Comparison of ENCODE assay signal across 20 cellular contexts in genomic region chr10:102235598-102235920, GRCh38. TPM values are rescaled to one million over a fixed set of nuclear protein-coding genes. Genes with fewer than 3 reads are reported as not detected.
DNase-seq lines count a peak whose midpoint lies in the region; ATAC-seq, FAIRE-seq and TF ChIP-seq lines count a peak whose summit lies in the region.
"Had no signal": no experiment of that assay in that cellular context is flagged by ENCODE, and none has a peak within 500 bp of the region (broad histone marks: within the 10 kb centered on the region; RNA-seq: fewer than 3 reads in every experiment).

No MANE protein-coding gene starts in this region.

- ATAC-seq in K562 (no peak), pancreas (no peak), HG03442 (IDR thresholded peaks at IDR 0.05; ENCODE audit: unreplicated experiment) (no peak)

- H2AFZ ChIP-seq in K562 (ENCODE audit: low read depth, low read length) (no peak overlapping the region), osteoblast (ENCODE audit: low read length) (no peak overlapping the region)

- H3K27me3 Mint-ChIP-seq in Calu3 (ENCODE audit: unreplicated experiment), result peaks cover 49% of the 10 kb centered on the region

- no peak for TF ChIP-seq POLR2A in K562 (conservative IDR thresholded peaks at IDR 0.05)

- H3K4me1 ChIP-seq in K562 (replicated peaks in 1 of 2; ENCODE audit: control insufficient read depth in 2 of 2, insufficient read depth in 2 of 2, low read length in 2 of 2) (peaks cover 4 to 19% of the 10 kb centered on the region in 2 experiments; a peak in 3 of 5 replicates), osteoblast (ENCODE audit: insufficient read depth, low read length) (peaks cover 3% of the 10 kb centered on the region), pancreas (peaks cover 0 to 9% (median 0%) of the 10 kb centered on the region in 3 donors)
- H3K4me1 ChIP-seq: HAP-1 had no signal

- no peak for TF ChIP-seq CTCF in Calu3 (IDR thresholded peaks at IDR 0.05; ENCODE audit: unreplicated experiment)
- no peak for TF ChIP-seq CTCF in K562 (IDR thresholded peaks at IDR 0.05 in 2 of 3, conservative IDR thresholded peaks at IDR 0.05 in 1 of 3; ENCODE audit: insufficient read depth in 2 of 3, low read depth in 1 of 3, low read length in 3 of 3)
- no peak for TF ChIP-seq CTCF in osteoblast (IDR thresholded peaks at IDR 0.05; ENCODE audit: extremely low read depth, low read depth, low read length)
- TF ChIP-seq CTCF in pancreas (IDR thresholded peaks at IDR 0.05), result no peak

- TF ChIP-seq RAD21 in K562 (CRISPR knock-in tag; conservative IDR thresholded peaks at IDR 0.05 in 1 of 2, IDR thresholded peaks at IDR 0.05 in 1 of 2), result no peak

- H3K27me3 ChIP-seq in K562 (ENCODE audit: control insufficient read depth in 2 of 2, insufficient read depth in 2 of 2, low read length in 2 of 2) (peaks cover 0 to 3% of the 10 kb centered on the region in 2 experiments; a peak in 1 of 5 replicates), osteoblast (ENCODE audit: insufficient read depth, low read length) (peaks cover 7% of the 10 kb centered on the region), pancreas (no peaks in the 10 kb centered on the region)

- H3K4me3 ChIP-seq in K562, result no peak overlapping the region
- no peak overlapping the region for H3K4me3 ChIP-seq in osteoblast (ENCODE audit: insufficient read depth, low read length)
- H3K4me3 ChIP-seq in pancreas, result no peak overlapping the region
- H3K4me3 ChIP-seq: colonic mucosa, HAP-1 had no signal

- 0 out of 4 replicates have a peak overlapping the region, but pooled peaks of 1 of the 2 experiments have one; percentile 26 for H3K9ac ChIP-seq in K562 (ENCODE audit: insufficient read depth in 1 of 2, low read depth in 2 of 2, low read length in 2 of 2)

- no peaks in the 10 kb centered on the region for H3K79me2 ChIP-seq in K562 (ENCODE audit: control insufficient read depth, insufficient read depth, low read length)
- H3K79me2 ChIP-seq in osteoblast (ENCODE audit: insufficient read depth, low read length), result no peaks in the 10 kb centered on the region

- CTCF ChIA-PET in Calu3 (lab: Charles Lee), result interaction anchor here (0.6 to 1.6 kb wide), 4 partner anchors 66 to 121 kb away, joined by 3 to 8 read pairs (median 6); no protein-coding TSS in a partner anchor
- CTCF ChIA-PET in K562 (lab: Yijun Ruan, JAX; ENCODE audit: low intra/inter-chr PET ratio), result no interaction called here

- H3K36me3 Mint-ChIP-seq in Calu3 (ENCODE audit: insufficient read depth, unreplicated experiment), result peaks cover 12% of the 10 kb centered on the region

- H3K36me3 ChIP-seq in K562 (ENCODE audit: control insufficient read depth, insufficient read depth, low read length) (no peaks in the 10 kb centered on the region), osteoblast (ENCODE audit: insufficient read depth, low read length) (no peaks in the 10 kb centered on the region), pancreas (no peaks in the 10 kb centered on the region)
- H3K36me3 ChIP-seq: colonic mucosa, HAP-1 had no signal

- intact Hi-C loops in Calu3 (cut with micrococcal nuclease; ENCODE audit: unreplicated experiment) (no loop called here), K562 (cut with micrococcal nuclease) (no loop called here), pancreas (cut with DNase I) (loop anchor here in 1 of 3 donors (10.0 kb wide), 1 partner anchor 49 kb away; no protein-coding TSS in a partner anchor)

- POLR2A ChIA-PET in K562 (lab: Yijun Ruan, JAX), result interaction anchor here (0.6 kb wide), 1 partner anchor 91 kb away, joined by 4 read pairs; no protein-coding TSS in a partner anchor

- H3K4me3 Mint-ChIP-seq in Calu3 (ENCODE audit: low read depth, unreplicated experiment), result no peak overlapping the region
- H3K4me3 Mint-ChIP-seq: nephron progenitor cell had no signal

- H3K27ac Mint-ChIP-seq in Calu3 (ENCODE audit: unreplicated experiment), result peak overlapping the region; percentile 6
- H3K27ac Mint-ChIP-seq: nephron progenitor cell had no signal

- H3K4me1 Mint-ChIP-seq in Calu3 (ENCODE audit: low read depth, unreplicated experiment), result peaks cover 7% of the 10 kb centered on the region

- H3K9me3 Mint-ChIP-seq in Calu3 (ENCODE audit: low read depth, unreplicated experiment), result no peaks in the 10 kb centered on the region
- H3K9me3 Mint-ChIP-seq: nephron progenitor cell had no signal

- FAIRE-seq in K562 (lab: Jason Lieb, UNC) (no peak), pancreas (lab: Jason Lieb, UNC) (no peak)

- H3K4me2 ChIP-seq in K562 (ENCODE audit: insufficient read depth, low read length) (no peak overlapping the region), osteoblast (ENCODE audit: insufficient read depth, low read length) (no peak overlapping the region)

- no peak for DNase-seq in Calu3
- peak; percentile 56 for DNase-seq in HT-29 (ENCODE audit: low spot score)
- no peak for DNase-seq in K562 (ENCODE audit: extremely low read depth in 1 of 4, low spot score in 3 of 4)
- DNase-seq in osteoblast (ENCODE audit: insufficient read length, low spot score, missing footprints), result peak; percentile 89
- no peak for DNase-seq in NCI-H82 (lab: John Stamatoyannopoulos, UW)
- no peak for DNase-seq in pancreas
- DNase-seq in NCI-H524 (lab: John Stamatoyannopoulos, UW), result no peak
- DNase-seq: activated CD4-positive, alpha-beta T cell treated with anti-CD3 and anti-CD28 coated beads for 1 hour; activated naive CD4-positive, alpha-beta T cell; aorta; colonic mucosa; COR-L47; KG1; NCI-H1417 treated with DMSO at 0.1 percent for 48 hours; NCI-H345; nephron progenitor cell; NK-92 treated with Interleukin-12 subunit alpha and Interleukin-12 subunit beta, amount 100 ng/mL, for 24 hours; T-helper 2 cell had no signal

- H3K27ac ChIP-seq in K562 (ENCODE audit: extremely low read depth, low read depth, low read length) (no peak overlapping the region), osteoblast (ENCODE audit: low read depth, low read length) (no peak overlapping the region), pancreas (no peak overlapping the region)
- H3K27ac ChIP-seq: colonic mucosa had no signal

- in situ Hi-C loops in K562 (cut with MboI), result loop anchor here (25.0 kb wide), 1 partner anchor 352 kb away; no protein-coding TSS in a partner anchor

- no TSS peak for BruUV-seq in Calu3 (replicated peaks; lab: Mats Ljungman, UMichigan)
- BruUV-seq in K562 (replicated peaks; lab: Mats Ljungman, UMichigan), result no TSS peak

- H3K9me3 ChIP-seq in K562 (replicated peaks; ENCODE audit: control insufficient read depth, insufficient read depth, low read depth, low read length), result no peaks in the 10 kb centered on the region
- no peaks in the 10 kb centered on the region for H3K9me3 ChIP-seq in osteoblast (ENCODE audit: low read depth, low read length)
- no peaks in the 10 kb centered on the region for H3K9me3 ChIP-seq in pancreas
- H3K9me3 ChIP-seq: colonic mucosa, HAP-1 had no signal

- H3K9me1 ChIP-seq in K562 (ENCODE audit: control insufficient read depth, insufficient read depth, low read length), result no peaks in the 10 kb centered on the region

- WGBS in K562 (ENCODE audit: insufficient coverage, low coverage, missing lambda C conversion rate), result 83% methylated on average over 1 of the region's 1 CpG
- WGBS in pancreas, 2 donors, result 91 to 93% methylated on average over 1 of the region's 1 CpG

- no peaks in the 10 kb centered on the region for H4K20me1 ChIP-seq in K562 (replicated peaks; ENCODE audit: control insufficient read depth, insufficient read depth, low read length)
- no peaks in the 10 kb centered on the region for H4K20me1 ChIP-seq in osteoblast (ENCODE audit: insufficient read depth, low read length)

- TF ChIP-seq EP300 in K562 (IDR thresholded peaks at IDR 0.05; ENCODE audit: low read length), result no peak

RNA-seq across cellular contexts. Expression of gene PITX3, which starts 5.8 kb away (rescaled TPM):
- not detected in 2 replicates for total RNA-seq in Calu3 (2022)
- total RNA-seq in HT-29 (2014; rRNA removed; shearing (Covaris generic)), result not detected in 2 replicates
- total RNA-seq in K562 (2011; cell fraction: chromatin; rRNA removed; ENCODE audit: low replicate concordance), result not detected in 2 replicates
- total RNA-seq in K562 (2011; cell fraction: nucleolus; rRNA removed), result 0.17 and 0.53 TPM in 2 replicates
- total RNA-seq in K562 (2011; cell fraction: nucleoplasm; rRNA removed), result not detected in 2 replicates
- 0.37 and 0.95 TPM in 2 replicates for total RNA-seq in K562 (2014; rRNA removed)
- not detected in 2 replicates for total RNA-seq in K562 (2014; rRNA removed; fragmentation: Illumina TruSeq; extraction: Trizol)
- total RNA-seq in K562 (2015; rRNA removed; fragmentation: Illumina TruSeq; extraction: Trizol), result not detected in 2 replicates
- 0.56 and 0.98 TPM in 2 replicates for total RNA-seq in K562 (2021)
- not detected in 2 replicates for polyA plus RNA-seq in K562 (2011; rRNA removed)
- 0.12 and 0.60 TPM in 2 replicates for polyA plus RNA-seq in K562 (2011; cell fraction: cytosol; rRNA removed)
- 0.10 and 0.11 TPM in 2 replicates for polyA plus RNA-seq in K562 (2011; cell fraction: nucleus; rRNA removed)
- 0.07 TPM in 1 of 2 replicates, not detected in the other for polyA plus RNA-seq in K562 (2012)
- 0.11 TPM in 1 of 2 replicates, not detected in the other for polyA plus RNA-seq in K562 (2014; fragmentation: Illumina TruSeq; extraction: Trizol)
- not detected for polyA plus RNA-seq in K562 (2014; fragmentation: Nextera tagmentation; extraction: Ambion mirVana)
- 0.30 and 0.32 TPM in 2 replicates for polyA plus RNA-seq in K562 (2014; rRNA removed)
- polyA minus RNA-seq in K562 (2011; rRNA and poly(A)+ RNA removed), result not detected in 2 replicates
- polyA minus RNA-seq in K562 (2011; cell fraction: cytosol; rRNA and poly(A)+ RNA removed), result not detected in 2 replicates
- not detected in 2 replicates for polyA minus RNA-seq in K562 (2011; cell fraction: nucleus; rRNA and poly(A)+ RNA removed)
- total RNA-seq in osteoblast, result under 0.01 TPM in 1 of 2 replicates, not detected in the other
- total RNA-seq in pancreas, result not detected
- not detected for polyA plus RNA-seq in pancreas
- total RNA-seq: aorta, colonic mucosa had no signal

RNA-seq across cellular contexts. Expression of gene ELOVL3, which starts 9.5 kb away (rescaled TPM):
- total RNA-seq in Calu3 (2022), result 0.27 and 0.35 TPM in 2 replicates
- total RNA-seq in HT-29 (2014; rRNA removed; shearing (Covaris generic)), result 0.15 and 0.16 TPM in 2 replicates
- total RNA-seq in K562 (2011; cell fraction: chromatin; rRNA removed; ENCODE audit: low replicate concordance), result 0.32 and 1.4 TPM in 2 replicates
- total RNA-seq in K562 (2011; cell fraction: nucleolus; rRNA removed), result 1.5 and 1.6 TPM in 2 replicates
- 1.6 and 2.0 TPM in 2 replicates for total RNA-seq in K562 (2011; cell fraction: nucleoplasm; rRNA removed)
- 0.32 and 1.3 TPM in 2 replicates for total RNA-seq in K562 (2014; rRNA removed)
- total RNA-seq in K562 (2014; rRNA removed; fragmentation: Illumina TruSeq; extraction: Trizol), result 0.87 and 1.3 TPM in 2 replicates
- 0.75 and 0.87 TPM in 2 replicates for total RNA-seq in K562 (2015; rRNA removed; fragmentation: Illumina TruSeq; extraction: Trizol)
- total RNA-seq in K562 (2021), result 0.86 and 1.2 TPM in 2 replicates
- polyA plus RNA-seq in K562 (2011; rRNA removed), result 1.9 and 3.0 TPM in 2 replicates
- polyA plus RNA-seq in K562 (2011; cell fraction: cytosol; rRNA removed), result 2.1 and 2.9 TPM in 2 replicates
- polyA plus RNA-seq in K562 (2011; cell fraction: nucleus; rRNA removed), result 0.69 and 1.2 TPM in 2 replicates
- 0.47 and 0.51 TPM in 2 replicates for polyA plus RNA-seq in K562 (2012)
- polyA plus RNA-seq in K562 (2014; fragmentation: Illumina TruSeq; extraction: Trizol), result 1.3 and 1.5 TPM in 2 replicates
- 1 to 10 TPM; 2.5 to 3.3 TPM for polyA plus RNA-seq in K562 (2014; fragmentation: Nextera tagmentation; extraction: Ambion mirVana)
- 0.86 and 1.3 TPM in 2 replicates for polyA plus RNA-seq in K562 (2014; rRNA removed)
- polyA minus RNA-seq in K562 (2011; rRNA and poly(A)+ RNA removed), result 0.84 and 1.1 TPM in 2 replicates
- polyA minus RNA-seq in K562 (2011; cell fraction: cytosol; rRNA and poly(A)+ RNA removed), result not detected in 2 replicates
- polyA minus RNA-seq in K562 (2011; cell fraction: nucleus; rRNA and poly(A)+ RNA removed), result 0.13 and 1.1 TPM in 2 replicates
- 2.2 and 2.7 TPM in 2 replicates for total RNA-seq in osteoblast
- total RNA-seq in pancreas, result not detected
- under 1 TPM in 1 of 2 donors, not detected in 1; 0.16 TPM for polyA plus RNA-seq in pancreas
- total RNA-seq: aorta had no signal
- polyA plus RNA-seq: aorta had no signal

RNA-seq across cellular contexts. Expression of gene GBF1, which starts 9.8 kb away (rescaled TPM):
- total RNA-seq in Calu3 (2022), result 34.6 and 36.1 TPM in 2 replicates
- total RNA-seq in HT-29 (2014; rRNA removed; shearing (Covaris generic)), result 28.6 and 32.5 TPM in 2 replicates
- total RNA-seq in K562 (2011; cell fraction: chromatin; rRNA removed; ENCODE audit: low replicate concordance), result 75.4 and 122 TPM in 2 replicates
- 51.5 and 52.9 TPM in 2 replicates for total RNA-seq in K562 (2011; cell fraction: nucleolus; rRNA removed)
- 48.7 and 49.8 TPM in 2 replicates for total RNA-seq in K562 (2011; cell fraction: nucleoplasm; rRNA removed)
- 11.1 and 13.5 TPM in 2 replicates for total RNA-seq in K562 (2014; rRNA removed)
- 9.4 and 10.0 TPM in 2 replicates for total RNA-seq in K562 (2014; rRNA removed; fragmentation: Illumina TruSeq; extraction: Trizol)
- 10.3 and 11.4 TPM in 2 replicates for total RNA-seq in K562 (2015; rRNA removed; fragmentation: Illumina TruSeq; extraction: Trizol)
- 25.0 and 28.0 TPM in 2 replicates for total RNA-seq in K562 (2021)
- 8.7 and 19.9 TPM in 2 replicates for polyA plus RNA-seq in K562 (2011; rRNA removed)
- 8.4 and 10.0 TPM in 2 replicates for polyA plus RNA-seq in K562 (2011; cell fraction: cytosol; rRNA removed)
- polyA plus RNA-seq in K562 (2011; cell fraction: nucleus; rRNA removed), result 40.7 and 41.9 TPM in 2 replicates
- polyA plus RNA-seq in K562 (2012), result 19.5 and 27.2 TPM in 2 replicates
- polyA plus RNA-seq in K562 (2014; fragmentation: Illumina TruSeq; extraction: Trizol), result 21.4 and 22.8 TPM in 2 replicates
- 1 to 10 TPM in 1 of 2 experiments, under 1 TPM in 1; 0.69 to 1.3 TPM for polyA plus RNA-seq in K562 (2014; fragmentation: Nextera tagmentation; extraction: Ambion mirVana)
- polyA plus RNA-seq in K562 (2014; rRNA removed), result 9.9 and 11.3 TPM in 2 replicates
- polyA minus RNA-seq in K562 (2011; rRNA and poly(A)+ RNA removed), result 22.8 and 34.0 TPM in 2 replicates
- polyA minus RNA-seq in K562 (2011; cell fraction: cytosol; rRNA and poly(A)+ RNA removed), result 24.3 and 30.0 TPM in 2 replicates
- 24.9 and 58.9 TPM in 2 replicates for polyA minus RNA-seq in K562 (2011; cell fraction: nucleus; rRNA and poly(A)+ RNA removed)
- total RNA-seq in osteoblast, result 37.4 and 38.0 TPM in 2 replicates
- 10 to 100 TPM; 14.9 to 27.6 (median 18.5) TPM for total RNA-seq in pancreas
- 10 to 100 TPM; 17.7 to 18.8 TPM for polyA plus RNA-seq in pancreas

Comparison
In these comparisons a context has a peak if more than half of its experiments do, and no peak if none do; other contexts are left out.
1. DNase-seq: peak in HT-29 (single experiment) and osteoblast (single experiment); none in Calu3 (single experiment), K562 (0 of 4), NCI-H82 (single experiment), pancreas (0 of 6) and NCI-H524 (0 of 2).